In genomic region chr20:40741507-40742106, GRCh38 we compare ENCODE assay signal across 8 cellular contexts. TPM values are rescaled to one million over a fixed set of nuclear protein-coding genes. Genes with fewer than 3 reads are reported as not detected.
DNase-seq lines count a peak whose midpoint lies in the region; ATAC-seq and TF ChIP-seq lines count a peak whose summit lies in the region.

No MANE protein-coding gene starts in this region.

- no peak overlapping the region for H3K27ac Mint-ChIP-seq in glutamatergic neuron (ENCODE audit: unreplicated experiment)

- TF ChIP-seq CTCF in glutamatergic neuron (IDR thresholded peaks at IDR 0.05; ENCODE audit: partially characterized antibody, unreplicated experiment) (peak; percentile 56), gastrocnemius medialis (IDR thresholded peaks at IDR 0.05 in 4 of 5, conservative IDR thresholded peaks at IDR 0.05 in 1 of 5) (peak in 4 of 5 experiments; percentile 12 to 51 (median 40))

- peak; percentile 46 for DNase-seq in A172 (ENCODE audit: low spot score)
- peak; percentile 0 for DNase-seq in GM04503 (ENCODE audit: low read depth)
- DNase-seq in NCI-H2029 (lab: John Stamatoyannopoulos, UW), result peak; percentile 28
- peak; percentile 25 for DNase-seq in activated CD8-positive, alpha-beta memory T cell treated with anti-CD3 and anti-CD28 coated beads, Interleukin-2, amount 50 U/mL, for 4 hours
- DNase-seq in glutamatergic neuron, result peak; percentile 41
- no peak for DNase-seq in gastrocnemius medialis
- DNase-seq in ureter (ENCODE audit: low spot score), result no peak

- H3K27ac ChIP-seq in gastrocnemius medialis, result no peak overlapping the region

- no peak for ATAC-seq in gastrocnemius medialis
- no peak for ATAC-seq in GM21390 (IDR thresholded peaks at IDR 0.05; ENCODE audit: unreplicated experiment)

- intact Hi-C loops in gastrocnemius medialis (cut with DNase I; ENCODE audit: low total_unique reads), result no loop called here

- H3K27me3 ChIP-seq in gastrocnemius medialis, result no peaks in the 10 kb centered on the region

- no peaks in the 10 kb centered on the region for H3K36me3 ChIP-seq in gastrocnemius medialis

- no peak for TF ChIP-seq POLR2A in gastrocnemius medialis (IDR thresholded peaks at IDR 0.05)

- H3K4me1 Mint-ChIP-seq in glutamatergic neuron (ENCODE audit: low read depth, unreplicated experiment), result peaks cover 27% of the 10 kb centered on the region

- H3K4me1 ChIP-seq in gastrocnemius medialis, result no peaks in the 10 kb centered on the region

- H3K9me3 Mint-ChIP-seq in glutamatergic neuron (ENCODE audit: unreplicated experiment), result peaks cover 4% of the 10 kb centered on the region

- no peak overlapping the region for H3K4me3 ChIP-seq in gastrocnemius medialis

- no peaks in the 10 kb centered on the region for H3K9me3 ChIP-seq in gastrocnemius medialis

- H3K4me3 Mint-ChIP-seq in glutamatergic neuron (ENCODE audit: unreplicated experiment), result no peak overlapping the region

- H3K36me3 Mint-ChIP-seq in glutamatergic neuron (ENCODE audit: unreplicated experiment), result peaks cover 6% of the 10 kb centered on the region

- in situ Hi-C loops in gastrocnemius medialis (cut with MboI; ENCODE audit: low sequenced_read_pairs in 4 of 4), result no loop called here

- H3K27me3 Mint-ChIP-seq in glutamatergic neuron (ENCODE audit: unreplicated experiment), result peaks cover 5% of the 10 kb centered on the region

RNA-seq across cellular contexts. Expression of gene MAFB, which starts 52.6 kb away (rescaled TPM):
- total RNA-seq in A172 (2014; rRNA removed; shearing (Covaris generic)), result 0.36 and 0.62 TPM in 2 replicates
- total RNA-seq in glutamatergic neuron (ENCODE audit: unreplicated experiment) (4.6 TPM), gastrocnemius medialis (10 to 100 TPM; 15.4 to 24.9 (median 18.6) TPM), ureter (17.3 TPM)

Comparison
In these comparisons a context has a peak if more than half of its experiments do, and no peak if none do; other contexts are left out.
1. DNase-seq: peak in A172 (single experiment), GM04503 (single experiment), NCI-H2029 (single experiment), activated CD8-positive, alpha-beta memory T cell treated with anti-CD3 and anti-CD28 coated beads, Interleukin-2, amount 50 U/mL, for 4 hours (single experiment) and glutamatergic neuron (single experiment); none in gastrocnemius medialis (0 of 2) and ureter (single experiment).